In the genomic region with DNA sequence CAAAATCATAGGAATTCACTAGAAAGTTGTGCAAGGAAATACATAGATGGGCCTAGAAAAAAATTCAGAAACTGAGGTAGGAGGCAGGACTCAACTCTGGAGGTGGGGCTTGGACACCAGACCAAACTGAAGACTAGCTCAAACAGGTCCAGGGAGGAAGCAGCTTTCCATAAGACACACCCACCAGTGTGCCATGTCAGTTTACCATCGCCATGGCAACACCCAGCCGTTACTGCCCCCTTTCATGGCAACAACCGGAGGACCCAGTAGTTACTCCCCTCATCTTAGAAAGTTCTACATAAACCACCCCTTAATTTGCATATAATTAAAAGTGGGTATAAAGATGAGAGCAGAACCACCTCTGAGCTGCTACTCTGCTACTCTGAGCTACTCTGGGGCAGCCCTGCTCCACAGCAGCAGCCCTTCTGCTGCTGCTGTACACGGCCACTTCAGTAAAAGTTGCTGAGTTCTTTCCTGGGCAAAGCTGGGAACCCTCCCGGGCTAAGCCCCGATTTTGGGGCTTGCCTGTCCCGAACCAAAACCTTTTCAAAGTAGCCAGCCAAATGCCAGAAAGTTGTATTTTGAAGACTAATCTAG, we compare ENCODE assay signal across 15 cellular contexts.
"Had no signal": no experiment of that assay in that cellular context is flagged by ENCODE, and none has a peak within 500 bp of the region (broad histone marks: within the 10 kb centered on the region; RNA-seq: fewer than 3 reads in every experiment).

No MANE protein-coding gene starts in this region.

- H3K9me3 ChIP-seq: uterus had no signal

- H3K4me3 ChIP-seq: lung, mucosa of descending colon, skin epidermis, tibial nerve, uterus had no signal

- DNase-seq: activated CD4-positive, alpha-beta T cell treated with anti-CD3 and anti-CD28 coated beads for 1 hour; activated CD4-positive, alpha-beta T cell treated with anti-CD3 and anti-CD28 coated beads, Interleukin-2, amount 50 U/mL, for 4 hours; activated naive CD4-positive, alpha-beta T cell treated with anti-CD3 and anti-CD28 coated beads for 36 hours; mucosa of descending colon; naive thymus-derived CD4-positive, alpha-beta T cell; stimulated activated CD4-positive, alpha-beta T cell treated with anti-CD3 and anti-CD28 coated beads, Interleukin-15, amount 100 ng/mL, for 24 hours; stimulated activated CD4-positive, alpha-beta T cell treated with anti-CD3 and anti-CD28 coated beads, Interleukin-4, amount 100 ng/mL, for 1 hour; stimulated activated naive B cell treated with anti-CD40 and anti-IgM and Interleukin-4, amounts not matched to agents 10 μg/mL and 1 μg/mL and 100 μg/mL, for 72 hours; T-helper 9 cell; uterus had no signal

- H3K4me1 ChIP-seq: uterus had no signal

- ATAC-seq: esophagus mucosa; mucosa of descending colon; naive thymus-derived CD4-positive, alpha-beta T cell; stimulated activated naive B cell treated with anti-CD40 and anti-IgM and Interleukin-4, amounts not matched to agents 10 μg/mL and 1 μg/mL and 100 μg/mL, for 72 hours had no signal

- H3K27me3 ChIP-seq: tibial nerve, uterus had no signal

- H3K27ac ChIP-seq: skin epidermis, uterus, VCaP had no signal
